ENCODE assay signal across 22 cellular contexts in genomic region chr14:34425095-34425851, GRCh38. TPM values are rescaled to one million over a fixed set of nuclear protein-coding genes. Genes with fewer than 3 reads are reported as not detected.
DNase-seq lines count a peak whose midpoint lies in the region; ATAC-seq, FAIRE-seq and TF ChIP-seq lines count a peak whose summit lies in the region.
"Had no signal": no experiment of that assay in that cellular context is flagged by ENCODE, and none has a peak within 500 bp of the region (broad histone marks: within the 10 kb centered on the region; RNA-seq: fewer than 3 reads in every experiment).

No MANE protein-coding gene starts in this region.

- no peaks in the 10 kb centered on the region for H3K79me2 ChIP-seq in K562 (ENCODE audit: control insufficient read depth, insufficient read depth, low read length)

- H3K4me3 Mint-ChIP-seq in T-helper 2 cell treated with Interferon-gamma antibody and Interleukin-4, amounts not matched to agents 5 μg/mL and 100 μg/mL, for 36 hours, result no peak overlapping the region
- H3K4me3 Mint-ChIP-seq: activated CD4-positive, alpha-beta memory T cell treated with anti-CD3 and anti-CD28 coated beads for 36 hours; activated naive CD8-positive, alpha-beta T cell treated with anti-CD3 and anti-CD28 coated beads, Interleukin-2, amount 10 ng/mL, durations not matched to agents 7 days and 5 days; CD4-positive, alpha-beta T cell; nephron; stimulated activated memory B cell treated with anti-CD40 and anti-IgM and Interleukin-4, amounts not matched to agents 10 μg/mL and 1 μg/mL and 100 μg/mL, for 72 hours had no signal

- no peak overlapping the region for H3K9ac ChIP-seq in K562 (ENCODE audit: insufficient read depth in 1 of 2, low read depth in 2 of 2, low read length in 2 of 2)

- in situ Hi-C loops in K562 (cut with MboI), result no loop called here

- H3K4me3 ChIP-seq in K562, result no peak overlapping the region
- H3K4me3 ChIP-seq: pancreas, right atrium auricular region had no signal

- FAIRE-seq in K562 (lab: Jason Lieb, UNC), result no peak
- FAIRE-seq: pancreas had no signal

- no peak overlapping the region for H3K27ac Mint-ChIP-seq in T-helper 2 cell treated with Interferon-gamma antibody and Interleukin-4, amounts not matched to agents 5 μg/mL and 100 μg/mL, for 36 hours
- H3K27ac Mint-ChIP-seq: activated CD4-positive, alpha-beta memory T cell treated with anti-CD3 and anti-CD28 coated beads for 36 hours; activated naive CD8-positive, alpha-beta T cell treated with anti-CD3 and anti-CD28 coated beads, Interleukin-2, amount 10 ng/mL, durations not matched to agents 7 days and 5 days; activated T-helper 2 cell treated with anti-CD3 and anti-CD28 coated beads, Interferon-gamma antibody, Interleukin-2, Interleukin-4, amounts not matched to agents 10 μg/mL and 5 μg/mL and 100 μg/mL, durations not matched to agents 14 hours and 24 hours and 36 hours; CD4-positive, alpha-beta T cell; nephron; stimulated activated memory B cell treated with anti-CD40 and anti-IgM and Interleukin-4, amounts not matched to agents 10 μg/mL and 1 μg/mL and 100 μg/mL, for 72 hours had no signal

- 0 out of 2 replicates have a peak, but pooled peaks cover 5% of the 10 kb centered on the region for H3K9me3 ChIP-seq in K562 (replicated peaks; ENCODE audit: control insufficient read depth, insufficient read depth, low read depth, low read length)
- H3K9me3 ChIP-seq: pancreas had no signal

- CTCF ChIA-PET in K562 (lab: Yijun Ruan, JAX; ENCODE audit: low intra/inter-chr PET ratio), result no interaction called here

- peak overlapping the region; percentile 18; the same call in 1 of the 2 replicates for H3K4me2 ChIP-seq in K562 (ENCODE audit: insufficient read depth, low read length)

- intact Hi-C loops in K562 (cut with micrococcal nuclease), result no loop called here

- no peaks in the 10 kb centered on the region for H3K27me3 Mint-ChIP-seq in T-helper 2 cell treated with Interferon-gamma antibody and Interleukin-4, amounts not matched to agents 5 μg/mL and 100 μg/mL, for 36 hours (ENCODE audit: low read depth)
- H3K27me3 Mint-ChIP-seq: activated CD4-positive, alpha-beta memory T cell treated with anti-CD3 and anti-CD28 coated beads for 36 hours had no signal

- H2AFZ ChIP-seq in K562 (ENCODE audit: low read depth, low read length), result no peak overlapping the region

- H4K20me1 ChIP-seq in K562 (replicated peaks; ENCODE audit: control insufficient read depth, insufficient read depth, low read length), result no peaks in the 10 kb centered on the region

- no peak overlapping the region for H3K27ac ChIP-seq in K562 (ENCODE audit: extremely low read depth, low read depth, low read length)
- H3K27ac ChIP-seq: right atrium auricular region had no signal

- no TSS peak for BruUV-seq in K562 (replicated peaks; lab: Mats Ljungman, UMichigan)

- POLR2A ChIA-PET in K562 (lab: Yijun Ruan, JAX), result no interaction called here

- H3K36me3 ChIP-seq in K562 (ENCODE audit: control insufficient read depth, insufficient read depth, low read length), result no peaks in the 10 kb centered on the region
- H3K36me3 ChIP-seq: pancreas, right atrium auricular region had no signal

- peak; percentile 60; the same call in 1 of the 2 replicates for TF ChIP-seq EP300 in K562 (IDR thresholded peaks at IDR 0.05; ENCODE audit: low read length)

- ATAC-seq in K562 (no peak), left lobe of liver (peak; percentile 11), GM18505 (IDR thresholded peaks at IDR 0.05; ENCODE audit: unreplicated experiment) (no peak)
- ATAC-seq: left ventricle myocardium superior; stimulated activated memory B cell treated with anti-CD40 and anti-IgM and Interleukin-4, amounts not matched to agents 10 μg/mL and 1 μg/mL and 100 μg/mL, for 72 hours had no signal

- TF ChIP-seq RAD21 in K562 (CRISPR knock-in tag; conservative IDR thresholded peaks at IDR 0.05 in 1 of 2, IDR thresholded peaks at IDR 0.05 in 1 of 2), result no peak

- DNase-seq in HT-29 (ENCODE audit: low spot score) (peak; percentile 4), K562 (ENCODE audit: extremely low read depth in 1 of 4, low spot score in 3 of 4) (peak in 1 of 4 experiments; percentile 18), left lobe of liver (ENCODE audit: low spot score) (peak; percentile 72), ureter (ENCODE audit: low spot score) (peak; percentile 65), Ammon's horn (ENCODE audit: low spot score) (no peak)
- no peak for DNase-seq in T-helper 2 cell treated with Interferon-gamma antibody and Interleukin-4, amounts not matched to agents 5 μg/mL and 100 μg/mL, for 36 hours (ENCODE audit: low spot score)
- DNase-seq: activated CD4-positive, alpha-beta memory T cell treated with anti-CD3 and anti-CD28 coated beads for 36 hours; activated naive CD8-positive, alpha-beta T cell treated with anti-CD3 and anti-CD28 coated beads, Interleukin-2, amount 10 ng/mL, durations not matched to agents 7 days and 5 days; CD4-positive, alpha-beta T cell; GF-D8; left ventricle myocardium superior; NCI-H2081 treated with DMSO at 0.1 percent for 48 hours; NCI-H446 treated with DMSO at 0.1 percent for 48 hours; SHP77; stimulated activated CD4-positive, alpha-beta T cell treated with anti-CD3 and anti-CD28 coated beads, Interleukin-4, amount 100 ng/mL, for 1 hour; SW 1271 had no signal

- H3K4me1 Mint-ChIP-seq in T-helper 2 cell treated with Interferon-gamma antibody and Interleukin-4, amounts not matched to agents 5 μg/mL and 100 μg/mL, for 36 hours (ENCODE audit: low read depth), result no peaks in the 10 kb centered on the region
- H3K4me1 Mint-ChIP-seq: activated naive CD8-positive, alpha-beta T cell treated with anti-CD3 and anti-CD28 coated beads, Interleukin-2, amount 10 ng/mL, durations not matched to agents 7 days and 5 days; nephron; stimulated activated memory B cell treated with anti-CD40 and anti-IgM and Interleukin-4, amounts not matched to agents 10 μg/mL and 1 μg/mL and 100 μg/mL, for 72 hours had no signal

- H3K36me3 Mint-ChIP-seq in T-helper 2 cell treated with Interferon-gamma antibody and Interleukin-4, amounts not matched to agents 5 μg/mL and 100 μg/mL, for 36 hours (ENCODE audit: low read depth), result no peaks in the 10 kb centered on the region
- H3K36me3 Mint-ChIP-seq: activated CD4-positive, alpha-beta memory T cell treated with anti-CD3 and anti-CD28 coated beads for 36 hours; activated naive CD8-positive, alpha-beta T cell treated with anti-CD3 and anti-CD28 coated beads, Interleukin-2, amount 10 ng/mL, durations not matched to agents 7 days and 5 days; stimulated activated memory B cell treated with anti-CD40 and anti-IgM and Interleukin-4, amounts not matched to agents 10 μg/mL and 1 μg/mL and 100 μg/mL, for 72 hours had no signal

- no peak for TF ChIP-seq CTCF in K562 (IDR thresholded peaks at IDR 0.05 in 2 of 3, conservative IDR thresholded peaks at IDR 0.05 in 1 of 3; ENCODE audit: insufficient read depth in 2 of 3, low read depth in 1 of 3, low read length in 3 of 3)

- H3K4me1 ChIP-seq in K562 (replicated peaks in 1 of 2; ENCODE audit: control insufficient read depth in 2 of 2, insufficient read depth in 2 of 2, low read length in 2 of 2), result no peaks in the 10 kb centered on the region; a peak in 1 of 5 replicates
- H3K4me1 ChIP-seq: right atrium auricular region had no signal

- no peaks in the 10 kb centered on the region for H3K9me1 ChIP-seq in K562 (ENCODE audit: control insufficient read depth, insufficient read depth, low read length)

- H3K27me3 ChIP-seq in K562 (ENCODE audit: control insufficient read depth in 2 of 2, insufficient read depth in 2 of 2, low read length in 2 of 2), result no peaks in the 10 kb centered on the region
- H3K27me3 ChIP-seq: pancreas, right atrium auricular region had no signal

- no peak for TF ChIP-seq POLR2A in K562 (conservative IDR thresholded peaks at IDR 0.05)
- no peak for TF ChIP-seq POLR2A in GM18505 (IDR thresholded peaks at IDR 0.05; ENCODE audit: borderline replicate concordance, extremely low read depth, insufficient read depth, insufficient read length)

- 26% methylated on average over 5 of the region's 5 CpGs for WGBS in K562 (ENCODE audit: insufficient coverage, low coverage, missing lambda C conversion rate)

- peaks cover 5% of the 10 kb centered on the region for H3K9me3 Mint-ChIP-seq in T-helper 2 cell treated with Interferon-gamma antibody and Interleukin-4, amounts not matched to agents 5 μg/mL and 100 μg/mL, for 36 hours
- H3K9me3 Mint-ChIP-seq: activated T-helper 2 cell treated with anti-CD3 and anti-CD28 coated beads, Interferon-gamma antibody, Interleukin-2, Interleukin-4, amounts not matched to agents 10 μg/mL and 5 μg/mL and 100 μg/mL, durations not matched to agents 14 hours and 24 hours and 36 hours had no signal

TF ChIP-seq in K562, 482 proteins besides CTCF, POLR2A, EP300 and RAD21 (continues in another document):
- TF ChIP-seq BRF2 (IDR thresholded peaks at IDR 0.05; ENCODE audit: borderline replicate concordance, insufficient read depth, insufficient read length) (no peak), TGIF2 (CRISPR knock-in tag; IDR thresholded peaks at IDR 0.05) (no peak)

RNA-seq across cellular contexts. Expression of gene SPTSSA, which starts 36.8 kb away (rescaled TPM):
- 4.6 and 6.4 TPM in 2 replicates for total RNA-seq in HT-29 (2014; rRNA removed; shearing (Covaris generic))
- total RNA-seq in K562 (2011; cell fraction: chromatin; rRNA removed; ENCODE audit: low replicate concordance), result 4.0 and 11.1 TPM in 2 replicates
- total RNA-seq in K562 (2011; cell fraction: nucleolus; rRNA removed), result 5.8 and 5.9 TPM in 2 replicates
- 8.5 and 14.4 TPM in 2 replicates for total RNA-seq in K562 (2011; cell fraction: nucleoplasm; rRNA removed)
- total RNA-seq in K562 (2014; rRNA removed) (6.8 and 9.6 TPM in 2 replicates), K562 (2014; rRNA removed; fragmentation: Illumina TruSeq; extraction: Trizol) (21.0 and 25.0 TPM in 2 replicates), K562 (2015; rRNA removed; fragmentation: Illumina TruSeq; extraction: Trizol) (17.1 and 18.4 TPM in 2 replicates), K562 (2021) (15.6 and 17.2 TPM in 2 replicates), left lobe of liver (14.8 TPM), ureter (26.8 TPM)
- polyA plus RNA-seq in K562 (2011; rRNA removed) (24.2 and 28.3 TPM in 2 replicates), K562 (2014; fragmentation: Illumina TruSeq; extraction: Trizol) (25.4 and 35.7 TPM in 2 replicates), K562 (2014; fragmentation: Nextera tagmentation; extraction: Ambion mirVana) (10 to 100 TPM; 22.0 to 26.9 TPM), K562 (2014; rRNA removed) (19.7 and 24.6 TPM in 2 replicates)
- polyA plus RNA-seq in K562 (2011; cell fraction: cytosol; rRNA removed), result 25.5 and 33.2 TPM in 2 replicates
- 6.9 and 8.4 TPM in 2 replicates for polyA plus RNA-seq in K562 (2011; cell fraction: nucleus; rRNA removed)
- polyA plus RNA-seq in K562 (2012), result 18.4 and 29.0 TPM in 2 replicates
- 10.8 and 11.2 TPM in 2 replicates for polyA minus RNA-seq in K562 (2011; rRNA and poly(A)+ RNA removed)
- polyA minus RNA-seq in K562 (2011; cell fraction: cytosol; rRNA and poly(A)+ RNA removed), result 6.6 and 7.7 TPM in 2 replicates
- polyA minus RNA-seq in K562 (2011; cell fraction: nucleus; rRNA and poly(A)+ RNA removed), result 2.2 and 4.0 TPM in 2 replicates

Comparison
In these comparisons a context has a peak if more than half of its experiments do, and no peak if none do; other contexts are left out.
1. DNase-seq: peak in HT-29 (single experiment), left lobe of liver (single experiment) and ureter (single experiment); none in Ammon's horn (single experiment) and T-helper 2 cell treated with Interferon-gamma antibody and Interleukin-4, amounts not matched to agents 5 μg/mL and 100 μg/mL, for 36 hours (single experiment).